14 cellular contexts compared by ENCODE assay signal in genomic region chr20:50563133-50563944, GRCh38. TPM values are rescaled to one million over a fixed set of nuclear protein-coding genes. Genes with fewer than 3 reads are reported as not detected.
DNase-seq lines count a peak whose midpoint lies in the region; ATAC-seq, FAIRE-seq and TF ChIP-seq lines count a peak whose summit lies in the region.
"Had no signal": no experiment of that assay in that cellular context is flagged by ENCODE, and none has a peak within 500 bp of the region (broad histone marks: within the 10 kb centered on the region; RNA-seq: fewer than 3 reads in every experiment).

No MANE protein-coding gene starts in this region.

- no peak for TF ChIP-seq CTCF in activated B cell treated with CpG ODN at 0.5 μM for 24 hours (IDR thresholded peaks at IDR 0.05)
- TF ChIP-seq CTCF in HepG2 (CRISPR knock-in tag; IDR thresholded peaks at IDR 0.05) = no peak
- TF ChIP-seq CTCF in esophagus muscularis mucosa (IDR thresholded peaks at IDR 0.05) = no peak

- H3K27me3 ChIP-seq in CD4-positive, alpha-beta memory T cell (ENCODE audit: insufficient read depth, low read length) = no peaks in the 10 kb centered on the region
- no peaks in the 10 kb centered on the region for H3K27me3 ChIP-seq in HepG2 (ENCODE audit: control insufficient read depth in 1 of 2, insufficient read depth in 2 of 2, low read length in 2 of 2)
- no peaks in the 10 kb centered on the region for H3K27me3 ChIP-seq in esophagus muscularis mucosa
- H3K27me3 ChIP-seq: heart left ventricle, sigmoid colon had no signal

- WGBS in HepG2 (ENCODE audit: low lambda C conversion rate) = 36% methylated on average over 3 of the region's 3 CpGs
- 96% methylated on average over 3 of the region's 3 CpGs for WGBS in esophagus muscularis mucosa

- CTCF ChIA-PET in CD4-positive, alpha-beta memory T cell (lab: Charles Lee; ENCODE audit: partially characterized antibody) = interaction anchor here (1.1 to 3.4 kb wide), 4 partner anchors 13 to 58 kb away, joined by 3 to 13 read pairs (median 5); no protein-coding TSS in a partner anchor
- CTCF ChIA-PET in activated B cell treated with CpG ODN at 0.5 μM for 24 hours (lab: Charles Lee) (interaction anchor here (2.5 kb wide), 1 partner anchor 59 kb away, joined by 8 read pairs; no protein-coding TSS in a partner anchor), HepG2 (lab: Yijun Ruan, JAX; ENCODE audit: low intra/inter-chr PET ratio, low total read pairs) (no interaction called here)

- no peak for DNase-seq in CD4-positive, alpha-beta memory T cell
- DNase-seq in DMS153 treated with DMSO at 0.1 percent for 48 hours (lab: John Stamatoyannopoulos, UW; ENCODE audit: unreplicated experiment) (peak; percentile 48), activated B cell treated with CpG ODN at 0.5 μM for 24 hours (no peak), HepG2 (ENCODE audit: low spot score) (peak; percentile 80), esophagus muscularis mucosa (ENCODE audit: extremely low spot score) (no peak)
- DNase-seq: anterior cingulate cortex, heart left ventricle, SHP77 treated with DMSO at 0.1 percent for 48 hours, sigmoid colon had no signal

- no peak overlapping the region for H2AFZ ChIP-seq in HepG2 (ENCODE audit: low read length)

- H3K4me3 Mint-ChIP-seq in CD4-positive, alpha-beta memory T cell = no peak overlapping the region
- H3K4me3 Mint-ChIP-seq in activated B cell treated with CpG ODN at 0.5 μM for 24 hours = no peak overlapping the region

- TF ChIP-seq EP300 in HepG2 (IDR thresholded peaks at IDR 0.05; ENCODE audit: low read depth in 2 of 2, low read length in 2 of 2) (no peak), HepG2 (CRISPR knock-in tag; IDR thresholded peaks at IDR 0.05; ENCODE audit: borderline replicate concordance) (peak; percentile 21; the same call in 1 of the 2 replicates), esophagus muscularis mucosa (IDR thresholded peaks at IDR 0.05) (no peak)

- peaks cover 45 to 67% of the 10 kb centered on the region in 2 donors for H3K36me3 Mint-ChIP-seq in CD4-positive, alpha-beta memory T cell
- peaks cover 83% of the 10 kb centered on the region for H3K36me3 Mint-ChIP-seq in activated B cell treated with CpG ODN at 0.5 μM for 24 hours (ENCODE audit: low read depth)

- H3K27ac Mint-ChIP-seq in CD4-positive, alpha-beta memory T cell = peak overlapping the region in 5 of 7 donors; percentile 14 to 77 (median 51)
- peak overlapping the region; percentile 19 for H3K27ac Mint-ChIP-seq in activated B cell treated with CpG ODN at 0.5 μM for 24 hours

- no peak for TF ChIP-seq POLR2A in HepG2 (IDR thresholded peaks at IDR 0.05; ENCODE audit: insufficient read depth in 1 of 2, low read depth in 2 of 2, low read length in 2 of 2)
- TF ChIP-seq POLR2A in esophagus muscularis mucosa (IDR thresholded peaks at IDR 0.05; ENCODE audit: low read depth) = no peak

- H3K4me3 ChIP-seq in CD4-positive, alpha-beta memory T cell (ENCODE audit: low read length in 2 of 2) = no peak overlapping the region
- no peak overlapping the region for H3K4me3 ChIP-seq in HepG2 (replicated peaks in 1 of 3; ENCODE audit: insufficient read depth in 1 of 3, low read depth in 2 of 3, low read length in 3 of 3)
- H3K4me3 ChIP-seq in esophagus muscularis mucosa = no peak overlapping the region
- H3K4me3 ChIP-seq: heart left ventricle, sigmoid colon had no signal

- no peak overlapping the region for H3K27ac ChIP-seq in CD4-positive, alpha-beta memory T cell (ENCODE audit: low read depth, low read length)
- H3K27ac ChIP-seq in HepG2 (ENCODE audit: extremely low read length, insufficient read depth, low read length) = peak overlapping the region; percentile 62
- H3K27ac ChIP-seq in esophagus muscularis mucosa (replicated peaks in 1 of 4) = no peak overlapping the region

- H3K4me1 ChIP-seq in CD4-positive, alpha-beta memory T cell (ENCODE audit: insufficient read depth, low read length) = peaks cover 44% of the 10 kb centered on the region
- peaks cover 29% of the 10 kb centered on the region for H3K4me1 ChIP-seq in HepG2 (ENCODE audit: insufficient read depth, low read length)
- peaks cover 25 to 67% (median 59%) of the 10 kb centered on the region in 4 donors for H3K4me1 ChIP-seq in esophagus muscularis mucosa

- no peaks in the 10 kb centered on the region for H3K9me3 Mint-ChIP-seq in CD4-positive, alpha-beta memory T cell
- no peaks in the 10 kb centered on the region for H3K9me3 Mint-ChIP-seq in activated B cell treated with CpG ODN at 0.5 μM for 24 hours

- FAIRE-seq in HepG2 (lab: Jason Lieb, UNC) = peak; percentile 70
- FAIRE-seq: endometrium, GM12891 had no signal

- TF ChIP-seq RAD21 in HepG2 (CRISPR knock-in tag; IDR thresholded peaks at IDR 0.05) = no peak

- no peaks in the 10 kb centered on the region for H4K20me1 ChIP-seq in HepG2 (ENCODE audit: insufficient read depth, low read length)

- H3K79me2 ChIP-seq in HepG2 (ENCODE audit: insufficient read depth, low read length) = peaks cover 4% of the 10 kb centered on the region

- peaks cover 41 to 86% (median 64%) of the 10 kb centered on the region in 4 donors for H3K4me1 Mint-ChIP-seq in CD4-positive, alpha-beta memory T cell
- peaks cover 70% of the 10 kb centered on the region for H3K4me1 Mint-ChIP-seq in activated B cell treated with CpG ODN at 0.5 μM for 24 hours

- in situ Hi-C loops in HepG2 (cut with HindIII; ENCODE audit: extremely low pct_ligation_motif_present, low pct_unique_long_range_greater_than_20kb) = no loop called here

- H3K9me3 ChIP-seq in CD4-positive, alpha-beta memory T cell (ENCODE audit: control insufficient read depth in 1 of 2, low read length in 2 of 2) = no peaks in the 10 kb centered on the region
- H3K9me3 ChIP-seq in HepG2 (ENCODE audit: low read length) (no peaks in the 10 kb centered on the region), esophagus muscularis mucosa (no peaks in the 10 kb centered on the region)
- H3K9me3 ChIP-seq: heart left ventricle, sigmoid colon had no signal

- POLR2A ChIA-PET in CD4-positive, alpha-beta memory T cell (lab: Charles Lee; ENCODE audit: partially characterized antibody) = interaction anchor here (0.5 to 1.6 kb wide), 3 partner anchors 40 to 372 kb away, joined by 3 to 7 read pairs (median 4); partner anchors contain the start of gene PTPN1
- POLR2A ChIA-PET in activated B cell treated with CpG ODN at 0.5 μM for 24 hours (lab: Charles Lee) = interaction anchor here (0.6 to 61.9 kb wide), 3 partner anchors 16 to 76 kb away, joined by 4 to 1679 read pairs (median 15); partner anchors contain the start of gene PTPN1
- POLR2A ChIA-PET in HepG2 (lab: Yijun Ruan, JAX) = interaction anchor here (0.9 to 1.0 kb wide), 2 partner anchors 12 to 52 kb away, joined by 3 read pairs; no protein-coding TSS in a partner anchor

- peaks cover 59% of the 10 kb centered on the region for H3K36me3 ChIP-seq in CD4-positive, alpha-beta memory T cell (ENCODE audit: insufficient read depth, low read length)
- H3K36me3 ChIP-seq in HepG2 (replicated peaks in 1 of 2; ENCODE audit: control insufficient read depth in 1 of 2, insufficient read depth in 2 of 2, low read length in 2 of 2) (peaks cover 27 to 48% of the 10 kb centered on the region in 2 experiments), esophagus muscularis mucosa (peaks cover 0 to 51% (median 28%) of the 10 kb centered on the region in 4 donors)

- no TSS peak for BruUV-seq in HepG2 (replicated peaks; lab: Mats Ljungman, UMichigan)

- H3K9ac ChIP-seq in HepG2 (ENCODE audit: insufficient read depth, low read depth, low read length) = 0 out of 2 replicates have a peak overlapping the region, but pooled peaks have one; percentile 1

- peak overlapping the region; percentile 41 for H3K4me2 ChIP-seq in HepG2 (ENCODE audit: low read depth, low read length)

- ATAC-seq in activated B cell treated with CpG ODN at 0.5 μM for 24 hours (ENCODE audit: low read depth) = no peak
- ATAC-seq in HepG2 = peak; percentile 85
- ATAC-seq in GM21786 (IDR thresholded peaks at IDR 0.05; ENCODE audit: unreplicated experiment) = no peak
- ATAC-seq in HG03045 (IDR thresholded peaks at IDR 0.05; ENCODE audit: unreplicated experiment) = no peak
- ATAC-seq in HG02840 (IDR thresholded peaks at IDR 0.05; ENCODE audit: low FRiP score, unreplicated experiment) = no peak

- no peaks in the 10 kb centered on the region for H3K27me3 Mint-ChIP-seq in CD4-positive, alpha-beta memory T cell
- H3K27me3 Mint-ChIP-seq in activated B cell treated with CpG ODN at 0.5 μM for 24 hours = no peaks in the 10 kb centered on the region

- intact Hi-C loops in CD4-positive, alpha-beta memory T cell (cut with micrococcal nuclease) = no loop called here
- intact Hi-C loops in activated B cell treated with CpG ODN at 0.5 μM for 24 hours (cut with micrococcal nuclease) (no loop called here), HepG2 (cut with micrococcal nuclease; ENCODE audit: unreplicated experiment) (loop anchor here (5.0 kb wide), 1 partner anchor 51 kb away; the partner anchor contains the start of gene PTPN1), esophagus muscularis mucosa (cut with DNase I) (no loop called here)

RNA-seq across cellular contexts. Expression of gene PTPN1, which starts 53.2 kb away (rescaled TPM):
- 10 to 100 TPM; 59.5 to 61.5 TPM for total RNA-seq in CD4-positive, alpha-beta memory T cell
- 10 to 100 TPM; 21.0 to 41.0 TPM for polyA plus RNA-seq in CD4-positive, alpha-beta memory T cell
- 212 and 227 TPM in 2 replicates for total RNA-seq in activated B cell treated with CpG ODN at 0.5 μM for 24 hours
- 33.3 and 37.2 TPM in 2 replicates for total RNA-seq in HepG2 (2016; rRNA removed; fragmentation: Illumina TruSeq; extraction: Trizol)
- total RNA-seq in HepG2 (2016; cell fraction: cytosol; rRNA removed; fragmentation: Illumina TruSeq; extraction: Trizol; ENCODE audit: low read depth) = 4.1 and 4.3 TPM in 2 replicates
- 31.0 and 34.8 TPM in 2 replicates for total RNA-seq in HepG2 (2016; cell fraction: insoluble cytoplasmic fraction; rRNA removed; fragmentation: Illumina TruSeq; extraction: Trizol)
- total RNA-seq in HepG2 (2016; cell fraction: membrane; rRNA removed; fragmentation: Illumina TruSeq; extraction: Trizol) = 16.1 and 17.5 TPM in 2 replicates
- total RNA-seq in HepG2 (2016; cell fraction: nucleus; rRNA removed; fragmentation: Illumina TruSeq; extraction: Trizol) = 22.9 and 26.4 TPM in 2 replicates
- 16.8 and 17.7 TPM in 2 replicates for polyA plus RNA-seq in HepG2 (2011; rRNA removed)
- polyA plus RNA-seq in HepG2 (2011; cell fraction: cytosol; rRNA removed) = 14.7 and 18.4 TPM in 2 replicates
- 21.4 and 23.7 TPM in 2 replicates for polyA plus RNA-seq in HepG2 (2011; cell fraction: nucleus; rRNA removed)
- 20.9 and 24.3 TPM in 2 replicates for polyA plus RNA-seq in HepG2 (2012)
- polyA plus RNA-seq in HepG2 (2016; cell fraction: cytosol; fragmentation: Illumina TruSeq; extraction: Trizol; ENCODE audit: low read depth) = 2.4 and 2.5 TPM in 2 replicates
- polyA plus RNA-seq in HepG2 (2016; cell fraction: insoluble cytoplasmic fraction; fragmentation: Illumina TruSeq; extraction: Trizol; ENCODE audit: low read depth) = 33.0 and 39.3 TPM in 2 replicates
- 9.4 and 10.0 TPM in 2 replicates for polyA plus RNA-seq in HepG2 (2016; cell fraction: membrane; fragmentation: Illumina TruSeq; extraction: Trizol; ENCODE audit: low read depth)
- 31.1 and 31.8 TPM in 2 replicates for polyA plus RNA-seq in HepG2 (2016; cell fraction: nucleus; fragmentation: Illumina TruSeq; extraction: Trizol; ENCODE audit: insufficient read depth, low read depth)
- polyA minus RNA-seq in HepG2 (2011; rRNA and poly(A)+ RNA removed; ENCODE audit: low replicate concordance) = 27.4 and 30.1 TPM in 2 replicates
- polyA minus RNA-seq in HepG2 (2011; cell fraction: cytosol; rRNA and poly(A)+ RNA removed) = 12.4 and 15.0 TPM in 2 replicates
- polyA minus RNA-seq in HepG2 (2011; cell fraction: nucleus; rRNA and poly(A)+ RNA removed) = 23.0 and 24.9 TPM in 2 replicates
- total RNA-seq in esophagus muscularis mucosa = 10 to 100 TPM; 21.2 to 49.0 (median 41.0) TPM

Comparison
In these comparisons a context has a peak if more than half of its experiments do, and no peak if none do; other contexts are left out.
1. DNase-seq: peak in DMS153 treated with DMSO at 0.1 percent for 48 hours (single experiment) and HepG2 (single experiment); none in CD4-positive, alpha-beta memory T cell (0 of 5), activated B cell treated with CpG ODN at 0.5 μM for 24 hours (single experiment) and esophagus muscularis mucosa (single experiment).